In genomic region chr5:122095158-122095557, GRCh38 we compare ENCODE assay signal across 14 cellular contexts. TPM values are rescaled to one million over a fixed set of nuclear protein-coding genes. Genes with fewer than 3 reads are reported as not detected.
DNase-seq lines count a peak whose midpoint lies in the region; ATAC-seq and TF ChIP-seq lines count a peak whose summit lies in the region.
"Had no signal": no experiment of that assay in that cellular context is flagged by ENCODE, and none has a peak within 500 bp of the region (broad histone marks: within the 10 kb centered on the region; RNA-seq: fewer than 3 reads in every experiment).

No MANE protein-coding gene starts in this region.

- H3K79me2 ChIP-seq in GM23248 (ENCODE audit: insufficient read depth) (no peaks in the 10 kb centered on the region), KMS-11 (ENCODE audit: insufficient read depth, low read depth) (no peaks in the 10 kb centered on the region)

- H3K36me3 ChIP-seq in GM23248 (ENCODE audit: low read depth) (no peaks in the 10 kb centered on the region), KMS-11 (ENCODE audit: insufficient read depth) (no peaks in the 10 kb centered on the region), mesenchymal stem cell (ENCODE audit: control insufficient read depth in 1 of 2, insufficient read depth in 2 of 2, low read depth in 1 of 2, low read length in 2 of 2) (no peaks in the 10 kb centered on the region)
- H3K36me3 ChIP-seq: BE2C had no signal

- peaks cover 67% of the 10 kb centered on the region for H3K4me1 ChIP-seq in GM23248 (ENCODE audit: insufficient read depth)
- H3K4me1 ChIP-seq in KMS-11 (ENCODE audit: low read depth, poor library complexity, severe bottlenecking): peaks cover 35% of the 10 kb centered on the region
- H3K4me1 ChIP-seq in mesenchymal stem cell (ENCODE audit: control insufficient read depth, insufficient read depth, low read depth, low read length): peaks cover 11% of the 10 kb centered on the region
- H3K4me1 ChIP-seq: BE2C had no signal

- in situ Hi-C loops in GM23248 (cut with MboI): no loop called here

- H3K9me3 ChIP-seq in GM23248 (ENCODE audit: low read depth) (no peaks in the 10 kb centered on the region), mesenchymal stem cell (ENCODE audit: control insufficient read depth, low read length) (no peaks in the 10 kb centered on the region)
- H3K9me3 ChIP-seq: BE2C had no signal

- H4K20me1 ChIP-seq in GM23248 (ENCODE audit: insufficient read depth) (no peaks in the 10 kb centered on the region), KMS-11 (ENCODE audit: insufficient read depth) (no peaks in the 10 kb centered on the region)

- peaks cover 3% of the 10 kb centered on the region for H3K79me1 ChIP-seq in mesenchymal stem cell (replicated peaks; ENCODE audit: low read length, poor library complexity, severe bottlenecking)

- no peaks in the 10 kb centered on the region for H3K36me3 Mint-ChIP-seq in WTC11
- H3K36me3 Mint-ChIP-seq: CD4-positive, alpha-beta memory T cell had no signal

- H3K4me2 ChIP-seq in GM23248 (ENCODE audit: unreplicated experiment) (peak overlapping the region; percentile 74), KMS-11 (peak overlapping the region; percentile 56), mesenchymal stem cell (ENCODE audit: low read length, poor library complexity, severe bottlenecking) (no peak overlapping the region)
- H3K4me2 ChIP-seq: GM23338 had no signal

- H3K27ac Mint-ChIP-seq in WTC11: peak overlapping the region; percentile 38; the same call in 1 of the 2 replicates
- H3K27ac Mint-ChIP-seq: CD4-positive, alpha-beta memory T cell; GM23338 had no signal

- no peak overlapping the region for H3K14ac ChIP-seq in mesenchymal stem cell (ENCODE audit: low read length in 2 of 2)

- no peak overlapping the region for H2AK5ac ChIP-seq in mesenchymal stem cell (ENCODE audit: low read length, severe bottlenecking)

- WGBS in GM23248 (ENCODE audit: low coverage in 1 of 2, low lambda C conversion rate in 2 of 2, missing lambda C conversion rate in 2 of 2), 2 experiments: 33 to 34% methylated on average over 3 of the region's 3 CpGs
- 89% methylated on average over 3 of the region's 3 CpGs for WGBS in mesenchymal stem cell

- CTCF ChIA-PET in WTC11 (lab: Charles Lee): interaction anchor here (0.9 to 4.4 kb wide), 4 partner anchors 18 to 69 kb away, joined by 3 to 24 read pairs (median 6); partner anchors contain the start of gene LOX

- H3F3A ChIP-seq in GM23248 (ENCODE audit: insufficient read depth): peaks cover 46% of the 10 kb centered on the region

- TF ChIP-seq CTCF in KMS-11 (conservative IDR thresholded peaks at IDR 0.05; ENCODE audit: low read depth, low read length): no peak
- TF ChIP-seq CTCF in WTC11 (IDR thresholded peaks at IDR 0.05): no peak

- peak overlapping the region; percentile 27 for H4K91ac ChIP-seq in mesenchymal stem cell (ENCODE audit: low read length)

- no peaks in the 10 kb centered on the region for H3K9me2 ChIP-seq in GM23248 (ENCODE audit: insufficient read depth)

- H3K27ac ChIP-seq in GM23248 (peak overlapping the region; percentile 86), KMS-11 (peak overlapping the region; percentile 17; the same call in 1 of the 2 replicates), mesenchymal stem cell (ENCODE audit: low read length, poor library complexity, severe bottlenecking) (no peak overlapping the region)
- H3K27ac ChIP-seq: C4-2B had no signal

- POLR2A ChIA-PET in WTC11 (lab: Charles Lee): no interaction called here

- H2AFZ ChIP-seq in GM23248 (peak overlapping the region; percentile 22; the same call in 1 of the 2 replicates), KMS-11 (ENCODE audit: low read depth) (no peak overlapping the region), mesenchymal stem cell (ENCODE audit: low read depth, low read length) (no peak overlapping the region)
- H2AFZ ChIP-seq: GM23338 had no signal

- H3K27me3 ChIP-seq in GM23248 (replicated peaks; ENCODE audit: insufficient read depth): no peaks in the 10 kb centered on the region
- no peaks in the 10 kb centered on the region for H3K27me3 ChIP-seq in KMS-11 (ENCODE audit: insufficient read depth, low read depth)
- no peaks in the 10 kb centered on the region for H3K27me3 ChIP-seq in mesenchymal stem cell (ENCODE audit: control insufficient read depth in 1 of 2, insufficient read depth in 1 of 2, low read length in 2 of 2)
- H3K27me3 ChIP-seq: BE2C had no signal

- peak overlapping the region; percentile 49 for H2BK120ac ChIP-seq in mesenchymal stem cell (ENCODE audit: low read depth, low read length)

- no peak for ATAC-seq in WTC11
- ATAC-seq: GM23338 had no signal

- DNase-seq in GM23248: no peak
- DNase-seq in WTC11 (ENCODE audit: low spot score): no peak
- no peak for DNase-seq in mesenchymal stem cell
- DNase-seq in head of caudate nucleus: no peak
- DNase-seq in NCI-H2196 (lab: John Stamatoyannopoulos, UW; ENCODE audit: unreplicated experiment): no peak
- no peak for DNase-seq in NCI-H1436 treated with DMSO at 0.1 percent for 48 hours (lab: John Stamatoyannopoulos, UW)
- DNase-seq: BE2C; CD4-positive, alpha-beta memory T cell; DMS79; H7 had no signal

- H2BK5ac ChIP-seq in mesenchymal stem cell (ENCODE audit: low read depth, low read length, poor library complexity, severe bottlenecking): no peak overlapping the region

- H2BK12ac ChIP-seq in mesenchymal stem cell (ENCODE audit: low read length in 2 of 2): peak overlapping the region in 1 of 2 experiments; percentile 77

- H3K4me1 Mint-ChIP-seq in WTC11: peaks cover 11% of the 10 kb centered on the region
- H3K4me1 Mint-ChIP-seq: CD4-positive, alpha-beta memory T cell had no signal

- no peak overlapping the region for H3K4me3 Mint-ChIP-seq in WTC11
- H3K4me3 Mint-ChIP-seq: CD4-positive, alpha-beta memory T cell; GM23338 had no signal

- H3K9me3 Mint-ChIP-seq in WTC11: no peaks in the 10 kb centered on the region
- H3K9me3 Mint-ChIP-seq: CD4-positive, alpha-beta memory T cell; GM23338 had no signal

- intact Hi-C loops in head of caudate nucleus (cut with DNase I): no loop called here

- H3K27me3 Mint-ChIP-seq in WTC11 (ENCODE audit: low read depth): no peaks in the 10 kb centered on the region
- H3K27me3 Mint-ChIP-seq: CD4-positive, alpha-beta memory T cell had no signal

- H4K8ac ChIP-seq in mesenchymal stem cell (ENCODE audit: low read length): peak overlapping the region; percentile 23

- no peak overlapping the region for H3K4ac ChIP-seq in mesenchymal stem cell (ENCODE audit: low read depth in 1 of 2, low read length in 2 of 2)

- H3K18ac ChIP-seq in mesenchymal stem cell (ENCODE audit: low read depth in 1 of 2, low read length in 2 of 2): no peak overlapping the region

- H3K4me3 ChIP-seq in GM23248 (0 out of 2 replicates have a peak overlapping the region, but pooled peaks have one; percentile 5), KMS-11 (IDR thresholded peaks at IDR 0.05; ENCODE audit: insufficient read depth, low read depth, low read length) (no peak overlapping the region), mesenchymal stem cell (ENCODE audit: insufficient read depth in 1 of 2, low read depth in 1 of 2, low read length in 2 of 2) (peak overlapping the region in 1 of 2 experiments; percentile 46)
- H3K4me3 ChIP-seq: GM23338 had no signal

- no peak overlapping the region for H3K23ac ChIP-seq in mesenchymal stem cell (ENCODE audit: low read length in 2 of 2)

- H2BK15ac ChIP-seq in mesenchymal stem cell (ENCODE audit: low read depth, poor library complexity, severe bottlenecking): peak overlapping the region; percentile 48

- H3K9ac ChIP-seq in GM23248 (peak overlapping the region; percentile 62; the same call in 1 of the 2 replicates), KMS-11 (no peak overlapping the region), mesenchymal stem cell (ENCODE audit: low read length) (peak overlapping the region; percentile 85)

TF ChIP-seq in WTC11, 78 proteins besides CTCF, POLR2A, EP300 and RAD21:
- TF ChIP-seq ZNF512 (CRISPR knock-in tag; IDR thresholded peaks at IDR 0.05; ENCODE audit: borderline replicate concordance): no peak
- no peak for TF ChIP-seq USF1 (CRISPR knock-in tag; IDR thresholded peaks at IDR 0.05)
- TF ChIP-seq OVOL2 (CRISPR knock-in tag; IDR thresholded peaks at IDR 0.05; ENCODE audit: borderline replicate concordance): no peak

RNA-seq across cellular contexts. Expression of gene LOX, which starts 17.1 kb away (rescaled TPM):
- 418 and 440 TPM in 2 replicates for total RNA-seq in GM23248 (2014; rRNA removed; shearing (Covaris generic))
- polyA plus RNA-seq in GM23248 (2016; fragmentation: Nextera tagmentation; extraction: Ambion mirVana): 1,207 and 1,226 TPM in 2 replicates
- 1.3 to 2.8 TPM (median 2.2 TPM) in 3 replicates for total RNA-seq in WTC11 (2021)
- polyA plus RNA-seq in mesenchymal stem cell (2013, experiment 1 of 2): 548 TPM
- 550 TPM for polyA plus RNA-seq in mesenchymal stem cell (2013, experiment 2 of 2)
- total RNA-seq: CD4-positive, alpha-beta memory T cell; G401 had no signal

RNA-seq across cellular contexts. Expression of gene ZNF474, which starts 34.2 kb away (rescaled TPM):
- 0.43 TPM in 1 of 2 replicates, not detected in the other for total RNA-seq in GM23248 (2014; rRNA removed; shearing (Covaris generic))
- polyA plus RNA-seq in GM23248 (2016; fragmentation: Nextera tagmentation; extraction: Ambion mirVana): 0.21 and 0.23 TPM in 2 replicates
- total RNA-seq in WTC11 (2021): not detected in 3 replicates
- polyA plus RNA-seq in mesenchymal stem cell (2013, experiment 1 of 2): 0.93 TPM
- 0.85 TPM for polyA plus RNA-seq in mesenchymal stem cell (2013, experiment 2 of 2)
- total RNA-seq: H7 had no signal
- polyA plus RNA-seq: GM23338 had no signal

Comparison
In these comparisons a context has a peak if more than half of its experiments do, and no peak if none do; other contexts are left out.
1. RNA of gene LOX, which starts 17.1 kb away (total RNA-seq): 418 to 440 TPM in GM23248; 1.3 to 2.8 TPM in WTC11; every median in the first group is over 100 times any median in the second.